Comparison of ENCODE assay signal across 9 cellular contexts in genomic region chr11:119222308-119222707, GRCh38. TPM values are rescaled to one million over a fixed set of nuclear protein-coding genes. Genes with fewer than 3 reads are reported as not detected.
DNase-seq lines count a peak whose midpoint lies in the region; ATAC-seq and TF ChIP-seq lines count a peak whose summit lies in the region.
"Had no signal": no experiment of that assay in that cellular context is flagged by ENCODE, and none has a peak within 500 bp of the region (broad histone marks: within the 10 kb centered on the region; RNA-seq: fewer than 3 reads in every experiment).

No MANE protein-coding gene starts in this region.

- H3K4me3 Mint-ChIP-seq in endodermal cell (no peak overlapping the region), glutamatergic neuron (ENCODE audit: unreplicated experiment) (no peak overlapping the region)
- H3K4me3 Mint-ChIP-seq: activated CD8-positive, alpha-beta memory T cell treated with anti-CD3 and anti-CD28 coated beads, Interleukin-2, amount 10 ng/mL, durations not matched to agents 7 days and 5 days had no signal

- H3K18ac ChIP-seq in neuronal stem cell (ENCODE audit: low read length), result no peak overlapping the region

- H3K4me2 ChIP-seq in neuronal stem cell (ENCODE audit: insufficient read depth, low read length, poor library complexity, severe bottlenecking), result no peak overlapping the region

- no peaks in the 10 kb centered on the region for H3K9me3 Mint-ChIP-seq in endodermal cell
- H3K9me3 Mint-ChIP-seq in glutamatergic neuron (ENCODE audit: unreplicated experiment), result no peaks in the 10 kb centered on the region

- TF ChIP-seq CTCF in endodermal cell (conservative IDR thresholded peaks at IDR 0.05) (no peak), glutamatergic neuron (IDR thresholded peaks at IDR 0.05; ENCODE audit: partially characterized antibody, unreplicated experiment) (no peak)

- H4K91ac ChIP-seq in neuronal stem cell (ENCODE audit: low read depth, low read length, poor library complexity), result no peak overlapping the region

- ATAC-seq in GM21576 (IDR thresholded peaks at IDR 0.05; ENCODE audit: unreplicated experiment) (no peak), GM19455 (IDR thresholded peaks at IDR 0.05; ENCODE audit: unreplicated experiment) (no peak)
- ATAC-seq: activated CD8-positive, alpha-beta memory T cell treated with anti-CD3 and anti-CD28 coated beads, Interleukin-2, amount 10 ng/mL, durations not matched to agents 7 days and 5 days had no signal

- peaks cover 4% of the 10 kb centered on the region for H3K79me1 ChIP-seq in neuronal stem cell (ENCODE audit: low read depth, low read length)

- H2BK120ac ChIP-seq in neuronal stem cell (ENCODE audit: low read depth, low read length), result no peak overlapping the region

- H3K27me3 Mint-ChIP-seq in endodermal cell (ENCODE audit: insufficient read depth), result no peaks in the 10 kb centered on the region
- no peaks in the 10 kb centered on the region for H3K27me3 Mint-ChIP-seq in glutamatergic neuron (ENCODE audit: unreplicated experiment)
- H3K27me3 Mint-ChIP-seq: activated CD8-positive, alpha-beta memory T cell treated with anti-CD3 and anti-CD28 coated beads, Interleukin-2, amount 10 ng/mL, durations not matched to agents 7 days and 5 days had no signal

- H2BK12ac ChIP-seq in neuronal stem cell (ENCODE audit: low read length), result no peak overlapping the region

- H3K4ac ChIP-seq in neuronal stem cell (ENCODE audit: low read length), result no peak overlapping the region

- H3K27me3 ChIP-seq in endodermal cell (ENCODE audit: control insufficient read depth, insufficient read depth, low read length, poor library complexity, severe bottlenecking), result no peaks in the 10 kb centered on the region
- H3K27me3 ChIP-seq in neuronal stem cell (ENCODE audit: control insufficient read depth in 3 of 3, insufficient read depth in 3 of 3, low read depth in 1 of 3, low read length in 3 of 3), result no peaks in the 10 kb centered on the region

- H3K9ac ChIP-seq in endodermal cell (ENCODE audit: extremely low read depth, low read length, poor library complexity, severe bottlenecking) (no peak overlapping the region), neuronal stem cell (ENCODE audit: low read depth, low read length, poor library complexity) (no peak overlapping the region)

- H3K23ac ChIP-seq in neuronal stem cell (ENCODE audit: low read depth, low read length, poor library complexity), result no peak overlapping the region

- no peaks in the 10 kb centered on the region for H3K36me3 ChIP-seq in endodermal cell (ENCODE audit: control insufficient read depth, insufficient read depth, low read length)
- peaks cover 0 to 2% of the 10 kb centered on the region in 2 donors for H3K36me3 ChIP-seq in neuronal stem cell (replicated peaks in 1 of 2; ENCODE audit: control insufficient read depth in 2 of 2, insufficient read depth in 2 of 2, low read length in 2 of 2)

- no peak overlapping the region for H4K8ac ChIP-seq in neuronal stem cell (ENCODE audit: low read depth, low read length)

- no peak overlapping the region for H2BK15ac ChIP-seq in neuronal stem cell (ENCODE audit: low read length)

- H3K4me1 ChIP-seq in endodermal cell (ENCODE audit: control insufficient read depth, insufficient read depth, low read length), result no peaks in the 10 kb centered on the region
- H3K4me1 ChIP-seq in neuronal stem cell (ENCODE audit: control insufficient read depth in 2 of 2, insufficient read depth in 1 of 2, low read depth in 1 of 2, low read length in 2 of 2), result peaks cover 2 to 8% of the 10 kb centered on the region in 2 donors

- H2AFZ ChIP-seq in neuronal stem cell (ENCODE audit: low read length), result peak overlapping the region; percentile 8

- H3K27ac ChIP-seq in endodermal cell (ENCODE audit: low read depth, low read length), result no peak overlapping the region
- H3K27ac ChIP-seq in neuronal stem cell (replicated peaks; ENCODE audit: low read length), result no peak overlapping the region

- DNase-seq in GM04503 (ENCODE audit: low read depth), result peak; percentile 37
- peak; percentile 28 for DNase-seq in NCI-H345 treated with DMSO at 0.1 percent for 48 hours (lab: John Stamatoyannopoulos, UW; ENCODE audit: unreplicated experiment)
- DNase-seq in endodermal cell, result no peak
- no peak for DNase-seq in neuronal stem cell (ENCODE audit: low spot score)
- no peak for DNase-seq in glutamatergic neuron
- DNase-seq in activated T-cell treated with anti-CD3 and anti-CD28 coated beads, Interleukin-2, amount 50 U/mL, for 1 hour, result no peak
- DNase-seq: activated CD8-positive, alpha-beta memory T cell treated with anti-CD3 and anti-CD28 coated beads, Interleukin-2, amount 10 ng/mL, durations not matched to agents 7 days and 5 days had no signal

- no peak overlapping the region for H3K4me3 ChIP-seq in endodermal cell (ENCODE audit: low read length)
- no peak overlapping the region for H3K4me3 ChIP-seq in neuronal stem cell (ENCODE audit: low read length in 2 of 2)

- no peak overlapping the region for H2AK5ac ChIP-seq in neuronal stem cell (ENCODE audit: low read depth, low read length)

- H3K27ac Mint-ChIP-seq in endodermal cell (peak overlapping the region; percentile 25), glutamatergic neuron (ENCODE audit: unreplicated experiment) (no peak overlapping the region)
- H3K27ac Mint-ChIP-seq: activated CD8-positive, alpha-beta memory T cell treated with anti-CD3 and anti-CD28 coated beads, Interleukin-2, amount 10 ng/mL, durations not matched to agents 7 days and 5 days had no signal

- 85 to 94% methylated on average over 2 of the region's 2 CpGs for WGBS in endodermal cell (ENCODE audit: insufficient coverage in 1 of 2, insufficient read length in 1 of 2), 2 experiments
- no CpG with 5 or more reads among the region's 2 CpGs for WGBS in neuronal stem cell (ENCODE audit: extremely low coverage in 2 of 2, insufficient read length in 2 of 2, insufficient replicate concordance in 1 of 2), 2 donors

- no peak overlapping the region for H3K14ac ChIP-seq in neuronal stem cell (ENCODE audit: low read length)

- no peak overlapping the region for H2BK5ac ChIP-seq in neuronal stem cell (ENCODE audit: low read length)

- H3K4me1 Mint-ChIP-seq in endodermal cell (no peaks in the 10 kb centered on the region), glutamatergic neuron (ENCODE audit: low read depth, unreplicated experiment) (peaks cover 3% of the 10 kb centered on the region)

- no peaks in the 10 kb centered on the region for H3K9me3 ChIP-seq in endodermal cell (ENCODE audit: control insufficient read depth, low read length)
- no peaks in the 10 kb centered on the region for H3K9me3 ChIP-seq in neuronal stem cell (replicated peaks in 1 of 2; ENCODE audit: control insufficient read depth in 2 of 2, insufficient read depth in 1 of 2, low read depth in 1 of 2, low read length in 2 of 2)

- peaks cover 12% of the 10 kb centered on the region for H3K36me3 Mint-ChIP-seq in endodermal cell (ENCODE audit: low read depth)
- H3K36me3 Mint-ChIP-seq in glutamatergic neuron (ENCODE audit: unreplicated experiment), result no peaks in the 10 kb centered on the region

RNA-seq across cellular contexts. Expression of gene CBL, which starts 16.2 kb away (rescaled TPM):
- total RNA-seq in endodermal cell, result 10 to 100 TPM; 40.3 to 52.7 TPM
- polyA plus RNA-seq in endodermal cell (2013, experiment 1 of 2), result 25.1 TPM
- polyA plus RNA-seq in endodermal cell (2013, experiment 2 of 2), result 24.6 TPM
- polyA plus RNA-seq in neuronal stem cell (2013, experiment 1 of 2), result 10.7 TPM
- polyA plus RNA-seq in neuronal stem cell (2013, experiment 2 of 2), result 11.0 TPM
- total RNA-seq in glutamatergic neuron (ENCODE audit: unreplicated experiment), result 40.5 TPM

RNA-seq across cellular contexts. Expression of gene NHERF4, which starts 37.0 kb away (rescaled TPM):
- total RNA-seq in endodermal cell (under 1 TPM; 0.11 to 0.97 TPM), glutamatergic neuron (ENCODE audit: unreplicated experiment) (not detected)
- not detected for polyA plus RNA-seq in endodermal cell (2013, experiment 1 of 2)
- polyA plus RNA-seq in endodermal cell (2013, experiment 2 of 2), result 0.17 TPM
- polyA plus RNA-seq in neuronal stem cell (2013, experiment 1 of 2), result not detected
- 0.08 TPM for polyA plus RNA-seq in neuronal stem cell (2013, experiment 2 of 2)

RNA-seq across cellular contexts. Expression of gene NLRX1, which starts 53.8 kb away (rescaled TPM):
- total RNA-seq in endodermal cell, result 10 to 100 TPM; 21.8 to 29.6 TPM
- 11.7 TPM for polyA plus RNA-seq in endodermal cell (2013, experiment 1 of 2)
- 9.7 TPM for polyA plus RNA-seq in endodermal cell (2013, experiment 2 of 2)
- 13.2 TPM for polyA plus RNA-seq in neuronal stem cell (2013, experiment 1 of 2)
- 12.7 TPM for polyA plus RNA-seq in neuronal stem cell (2013, experiment 2 of 2)
- 1.7 TPM for total RNA-seq in glutamatergic neuron (ENCODE audit: unreplicated experiment)

Comparison
In these comparisons a context has a peak if more than half of its experiments do, and no peak if none do; other contexts are left out.
1. DNase-seq: peak in GM04503 (single experiment) and NCI-H345 treated with DMSO at 0.1 percent for 48 hours (single experiment); none in endodermal cell (single experiment), neuronal stem cell (single experiment), glutamatergic neuron (single experiment) and activated T-cell treated with anti-CD3 and anti-CD28 coated beads, Interleukin-2, amount 50 U/mL, for 1 hour (single experiment).